ENCODE assay signal across 1 cellular context in genomic region chr22:39265143-39265542, GRCh38.
A peak's percentile ranks its signal among the peaks of the same experiment; 100 is the strongest.
TF ChIP-seq lines count a peak whose summit lies in the region.

No MANE protein-coding gene starts in this region.

TF ChIP-seq in H1, 55 proteins besides CTCF, POLR2A, EP300 and RAD21:
- TF ChIP-seq PHF8 (conservative IDR thresholded peaks at IDR 0.05; ENCODE audit: low read depth, low read length) (no peak), SIRT6 (IDR thresholded peaks at IDR 0.05; ENCODE audit: low read length) (no peak), CBX5 (IDR thresholded peaks at IDR 0.05; ENCODE audit: low read depth, low read length) (no peak), KDM1A (IDR thresholded peaks at IDR 0.05; ENCODE audit: borderline replicate concordance, low read length) (peak; percentile 63; the same call in 1 of the 2 replicates), POU5F1 (IDR thresholded peaks at IDR 0.05; ENCODE audit: low read depth, low read length) (no peak), SP4 (IDR thresholded peaks at IDR 0.05; ENCODE audit: low read length) (no peak), GABPA (IDR thresholded peaks at IDR 0.05; ENCODE audit: borderline replicate concordance, insufficient read depth, low read length) (no peak), RNF2 (IDR thresholded peaks at IDR 0.05; ENCODE audit: borderline replicate concordance, low read depth, low read length, missing control alignments, poor library complexity, severe bottlenecking) (no peak), KDM4A (IDR thresholded peaks at IDR 0.05; ENCODE audit: low read depth, low read length, severe bottlenecking) (no peak)
